In genomic region chr17:57626520-57627210, GRCh38 we compare ENCODE assay signal across 32 cellular contexts.
DNase-seq lines count a peak whose midpoint lies in the region; ATAC-seq and TF ChIP-seq lines count a peak whose summit lies in the region.
"Had no signal": no experiment of that assay in that cellular context is flagged by ENCODE, and none has a peak within 500 bp of the region (broad histone marks: within the 10 kb centered on the region; RNA-seq: fewer than 3 reads in every experiment).

No MANE protein-coding gene starts in this region.

- H3K27ac ChIP-seq in 22Rv1 (peak overlapping the region; percentile 52), Karpas-422 (ENCODE audit: low read length) (peak overlapping the region; percentile 97; the same call in 1 of the 2 replicates), cardiac muscle cell (peak overlapping the region; percentile 57), Peyer's patch (no peak overlapping the region)
- H3K27ac ChIP-seq: hepatocyte, parathyroid adenoma, right lobe of liver, VCaP had no signal

- no peaks in the 10 kb centered on the region for H3K9me3 Mint-ChIP-seq in nephron progenitor cell
- H3K9me3 Mint-ChIP-seq: activated naive CD4-positive, alpha-beta T cell treated with anti-CD3 and anti-CD28 coated beads for 36 hours; natural killer cell treated with Interleukin-12 subunit alpha and Interleukin-12 subunit beta and Interleukin-15 and Interleukin-18, amount 100 ng/mL, for 72 hours; stimulated activated naive CD8-positive, alpha-beta T cell treated with anti-CD3 and anti-CD28 coated beads, Interleukin-15, amount 100 ng/mL, for 72 hours had no signal

- TF ChIP-seq CTCF in 22Rv1 (IDR thresholded peaks at IDR 0.05), result no peak
- no peak for TF ChIP-seq CTCF in cardiac muscle cell (IDR thresholded peaks at IDR 0.05; ENCODE audit: low read depth, low read length)
- no peak for TF ChIP-seq CTCF in nephron progenitor cell (IDR thresholded peaks at IDR 0.05)
- TF ChIP-seq CTCF in Peyer's patch (IDR thresholded peaks at IDR 0.05), result no peak

- DNase-seq in Karpas-422, result no peak
- DNase-seq in cardiac muscle cell (ENCODE audit: low read depth in 1 of 2, low spot score in 1 of 2), result no peak
- DNase-seq in nephron progenitor cell, result no peak
- DNase-seq in NCI-H1417 (lab: John Stamatoyannopoulos, UW), result no peak
- no peak for DNase-seq in Peyer's patch
- DNase-seq: activated CD4-positive, alpha-beta T cell treated with anti-CD3 and anti-CD28 coated beads for 48 hours; activated naive CD4-positive, alpha-beta T cell treated with anti-CD3 and anti-CD28 coated beads for 36 hours; activated T-cell treated with anti-CD3 and anti-CD28 coated beads, Interleukin-2, amount 50 U/mL, for 48 hours; AML-193; cerebellar nuclear complex; foreskin melanocyte; H7; Kasumi-1; kidney glomerular epithelial cell; NCI-H1417 treated with DMSO at 0.1 percent for 48 hours; NCI-H2029 treated with DMSO at 0.1 percent for 48 hours; NCI-H524 treated with DMSO at 0.1 percent for 48 hours; PC-3; stimulated activated CD4-positive, alpha-beta T cell treated with anti-CD3 and anti-CD28 coated beads, Interleukin-2, amount 100 ng/mL, for 48 hours; T-helper 9 cell had no signal

- H4K20me1 ChIP-seq in Karpas-422 (ENCODE audit: insufficient read depth, low read depth, low read length), result no peaks in the 10 kb centered on the region

- H3K27me3 Mint-ChIP-seq in nephron progenitor cell (ENCODE audit: low read depth, poor library complexity), result no peaks in the 10 kb centered on the region
- H3K27me3 Mint-ChIP-seq: natural killer cell treated with Interleukin-12 subunit alpha and Interleukin-12 subunit beta and Interleukin-15 and Interleukin-18, amount 100 ng/mL, for 72 hours; stimulated activated naive CD8-positive, alpha-beta T cell treated with anti-CD3 and anti-CD28 coated beads, Interleukin-15, amount 100 ng/mL, for 72 hours had no signal

- H2AFZ ChIP-seq in Karpas-422 (ENCODE audit: low read length), result no peak overlapping the region
- H2AFZ ChIP-seq: hepatocyte, parathyroid adenoma had no signal

- H3K36me3 Mint-ChIP-seq in nephron progenitor cell (ENCODE audit: low read depth), result peaks cover 49% of the 10 kb centered on the region
- H3K36me3 Mint-ChIP-seq: natural killer cell treated with Interleukin-12 subunit alpha and Interleukin-12 subunit beta and Interleukin-15 and Interleukin-18, amount 100 ng/mL, for 72 hours had no signal

- no peak for ATAC-seq in activated CD4-positive, CD25-positive, alpha-beta regulatory T cell treated with anti-CD3 and anti-CD28 coated beads, Interleukin-2, amount 50 U/mL, for 24 hours
- ATAC-seq in HG03025 (IDR thresholded peaks at IDR 0.05; ENCODE audit: low FRiP score, unreplicated experiment), result no peak
- ATAC-seq: GM12878, PC-3, right lobe of liver had no signal

- peaks cover 35% of the 10 kb centered on the region for H3K79me2 ChIP-seq in Karpas-422 (ENCODE audit: low read length)
- H3K79me2 ChIP-seq: hepatocyte had no signal

- H3K27me3 ChIP-seq in Karpas-422 (ENCODE audit: low read length) (no peaks in the 10 kb centered on the region), cardiac muscle cell (no peaks in the 10 kb centered on the region), Peyer's patch (no peaks in the 10 kb centered on the region)
- H3K27me3 ChIP-seq: adrenal gland, dorsolateral prefrontal cortex, hepatocyte, right lobe of liver had no signal

- H3K9ac ChIP-seq in Karpas-422 (ENCODE audit: low read length), result no peak overlapping the region
- H3K9ac ChIP-seq: parathyroid adenoma had no signal

- TF ChIP-seq POLR2A in Peyer's patch (IDR thresholded peaks at IDR 0.05), result no peak

- H3K4me1 Mint-ChIP-seq in nephron progenitor cell, result peaks cover 45% of the 10 kb centered on the region

- H3K36me3 ChIP-seq in Karpas-422 (ENCODE audit: insufficient read depth, low read length) (peaks cover 37% of the 10 kb centered on the region), cardiac muscle cell (peaks cover 7% of the 10 kb centered on the region), Peyer's patch (no peaks in the 10 kb centered on the region)
- H3K36me3 ChIP-seq: adrenal gland, right lobe of liver had no signal

- peaks cover 90% of the 10 kb centered on the region for H3K4me1 ChIP-seq in Karpas-422 (ENCODE audit: low read length)
- H3K4me1 ChIP-seq in cardiac muscle cell (ENCODE audit: low read depth), result peaks cover 37% of the 10 kb centered on the region
- H3K4me1 ChIP-seq in Peyer's patch, result peaks cover 0 to 15% (median 3%) of the 10 kb centered on the region in 4 donors
- H3K4me1 ChIP-seq: right lobe of liver had no signal

- H3K4me2 ChIP-seq in Karpas-422 (ENCODE audit: low read depth, low read length, poor library complexity, severe bottlenecking), result no peak overlapping the region
- H3K4me2 ChIP-seq: hepatocyte had no signal

- no peaks in the 10 kb centered on the region for H3K9me2 ChIP-seq in Karpas-422 (replicated peaks; ENCODE audit: insufficient read depth, low read length)

- H3K9me3 ChIP-seq in Karpas-422 (ENCODE audit: low read length), result no peaks in the 10 kb centered on the region
- no peaks in the 10 kb centered on the region for H3K9me3 ChIP-seq in cardiac muscle cell (ENCODE audit: low read depth)
- no peaks in the 10 kb centered on the region for H3K9me3 ChIP-seq in Peyer's patch
- H3K9me3 ChIP-seq: adrenal gland, right lobe of liver had no signal

- no peak overlapping the region for H3K4me3 Mint-ChIP-seq in nephron progenitor cell
- H3K4me3 Mint-ChIP-seq: activated naive CD4-positive, alpha-beta T cell treated with anti-CD3 and anti-CD28 coated beads for 36 hours; natural killer cell treated with Interleukin-12 subunit alpha and Interleukin-12 subunit beta and Interleukin-15 and Interleukin-18, amount 100 ng/mL, for 72 hours; stimulated activated naive CD8-positive, alpha-beta T cell treated with anti-CD3 and anti-CD28 coated beads, Interleukin-15, amount 100 ng/mL, for 72 hours had no signal

- no peak overlapping the region for H3K4me3 ChIP-seq in Karpas-422 (ENCODE audit: low read length)
- H3K4me3 ChIP-seq in cardiac muscle cell, result no peak overlapping the region
- H3K4me3 ChIP-seq in Peyer's patch, result no peak overlapping the region
- H3K4me3 ChIP-seq: adrenal gland, dorsolateral prefrontal cortex, GM12878, hepatocyte, right lobe of liver had no signal

- H3K27ac Mint-ChIP-seq in nephron progenitor cell, result peak overlapping the region; percentile 69
- H3K27ac Mint-ChIP-seq: activated naive CD4-positive, alpha-beta T cell treated with anti-CD3 and anti-CD28 coated beads for 36 hours had no signal

Comparison
In these comparisons a context has a peak if more than half of its experiments do, and no peak if none do; other contexts are left out.
1. H3K27ac ChIP-seq: peak in 22Rv1 (single experiment), Karpas-422 (single experiment) and cardiac muscle cell (single experiment); none in Peyer's patch (0 of 4).